Comparison of ENCODE assay signal across 14 cellular contexts in the genomic region with DNA sequence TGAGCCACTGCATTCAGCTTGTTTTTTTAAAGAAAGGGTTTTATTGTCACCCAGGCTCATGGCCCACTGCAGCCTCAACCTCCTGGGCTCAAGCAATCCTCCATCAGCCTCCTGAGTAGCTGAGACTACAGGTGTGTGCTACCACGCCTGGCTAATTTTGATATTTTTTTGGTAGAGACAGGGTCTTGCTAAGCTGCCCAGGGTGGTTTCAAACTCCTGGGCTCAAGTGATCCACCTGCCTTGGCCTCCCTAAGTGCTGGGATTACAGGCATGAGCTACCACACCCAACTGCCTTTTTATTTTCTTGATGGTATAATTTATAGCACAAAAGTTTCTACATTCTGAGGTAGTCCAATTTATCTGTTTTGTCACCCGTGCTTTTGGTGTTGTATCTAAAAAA. TPM values are rescaled to one million over a fixed set of nuclear protein-coding genes. Genes with fewer than 3 reads are reported as not detected.
A peak's percentile ranks its signal among the peaks of the same experiment; 100 is the strongest.
DNase-seq lines count a peak whose midpoint lies in the region; ATAC-seq and TF ChIP-seq lines count a peak whose summit lies in the region.
"Had no signal": no experiment of that assay in that cellular context is flagged by ENCODE, and none has a peak within 500 bp of the region (broad histone marks: within the 10 kb centered on the region; RNA-seq: fewer than 3 reads in every experiment).

No MANE protein-coding gene starts in this region.

- H3K36me3 Mint-ChIP-seq in Caco-2 (ENCODE audit: insufficient read depth, unreplicated experiment), result no peaks in the 10 kb centered on the region
- peaks cover 3% of the 10 kb centered on the region for H3K36me3 Mint-ChIP-seq in progenitor cell of endocrine pancreas (ENCODE audit: insufficient read depth)
- H3K36me3 Mint-ChIP-seq: CD4-positive, CD25-positive, alpha-beta regulatory T cell had no signal

- H3K4me3 Mint-ChIP-seq in Caco-2 (ENCODE audit: unreplicated experiment), result no peak overlapping the region
- no peak overlapping the region for H3K4me3 Mint-ChIP-seq in progenitor cell of endocrine pancreas (ENCODE audit: low read depth)
- H3K4me3 Mint-ChIP-seq: CD4-positive, CD25-positive, alpha-beta regulatory T cell had no signal

- BruUV-seq in Caco-2 (replicated peaks; lab: Mats Ljungman, UMichigan) (TSS peak; percentile 97), Panc1 (replicated peaks; lab: Mats Ljungman, UMichigan) (no TSS peak)

- intact Hi-C loops in Caco-2 (cut with micrococcal nuclease; ENCODE audit: unreplicated experiment) (loop anchor here (1.0 to 2.0 kb wide), 3 partner anchors 15 to 79 kb away; no protein-coding TSS in a partner anchor), Panc1 (cut with micrococcal nuclease; ENCODE audit: unreplicated experiment) (no loop called here), left colon (cut with DNase I, micrococcal nuclease) (no loop called here)

- CTCF ChIA-PET in Caco-2 (lab: Charles Lee) (interaction anchor here (1.1 to 1.8 kb wide), 2 partner anchors 15 to 80 kb away, joined by 3 to 6 read pairs; no protein-coding TSS in a partner anchor), Panc1 (lab: Charles Lee) (no interaction called here)

- H3K9me3 Mint-ChIP-seq in Caco-2 (ENCODE audit: unreplicated experiment), result no peaks in the 10 kb centered on the region
- peaks cover 3% of the 10 kb centered on the region for H3K9me3 Mint-ChIP-seq in progenitor cell of endocrine pancreas (ENCODE audit: low read depth)
- H3K9me3 Mint-ChIP-seq: CD4-positive, CD25-positive, alpha-beta regulatory T cell had no signal

- no peak overlapping the region for H3K4me3 ChIP-seq in Caco-2 (ENCODE audit: low read depth, low read length)
- no peak overlapping the region for H3K4me3 ChIP-seq in Panc1 (ENCODE audit: low read depth in 2 of 2, low read length in 2 of 2)

- TF ChIP-seq CTCF in Caco-2 (IDR thresholded peaks at IDR 0.05; ENCODE audit: insufficient read depth in 1 of 2, low read depth in 1 of 2, low read length in 1 of 2, severe bottlenecking in 1 of 2, unreplicated experiment in 1 of 2), result no peak
- TF ChIP-seq CTCF in Panc1 (IDR thresholded peaks at IDR 0.05), result no peak
- no peak for TF ChIP-seq CTCF in progenitor cell of endocrine pancreas (IDR thresholded peaks at IDR 0.05; ENCODE audit: unreplicated experiment)

- H3K9me3 ChIP-seq in Caco-2 (no peaks in the 10 kb centered on the region), Panc1 (ENCODE audit: control insufficient read depth, insufficient read depth, low read depth, low read length) (no peaks in the 10 kb centered on the region)

- H3K27ac ChIP-seq in Panc1 (ENCODE audit: low read length), result peak overlapping the region; percentile 65
- H3K27ac ChIP-seq: KMS-11 had no signal

- H3K27me3 ChIP-seq in Caco-2 (replicated peaks; ENCODE audit: control insufficient read depth, insufficient read depth, low read length) (no peaks in the 10 kb centered on the region), Panc1 (ENCODE audit: control insufficient read depth, insufficient read depth, low read length) (no peaks in the 10 kb centered on the region)

- POLR2A ChIA-PET in Caco-2 (lab: Charles Lee) (no interaction called here), Panc1 (lab: Charles Lee) (no interaction called here)

- in situ Hi-C loops in Panc1 (cut with HindIII; ENCODE audit: low pct_unique_long_range_greater_than_20kb, low sequenced_read_pairs), result no loop called here

- peaks cover 16% of the 10 kb centered on the region for H3K4me1 ChIP-seq in Caco-2
- H3K4me1 ChIP-seq in Panc1 (ENCODE audit: control insufficient read depth, insufficient read depth, low read length), result peaks cover 3% of the 10 kb centered on the region; the same call in 1 of the 2 replicates

- ATAC-seq in Panc1 (no peak), left colon (peak; percentile 50), GM19023 (IDR thresholded peaks at IDR 0.05; ENCODE audit: unreplicated experiment) (no peak)

- H3K27me3 Mint-ChIP-seq in Caco-2 (ENCODE audit: insufficient read depth, unreplicated experiment) (no peaks in the 10 kb centered on the region), progenitor cell of endocrine pancreas (no peaks in the 10 kb centered on the region)
- H3K27me3 Mint-ChIP-seq: CD4-positive, CD25-positive, alpha-beta regulatory T cell had no signal

- DNase-seq in Caco-2 (no peak), Panc1 (ENCODE audit: low read depth, low spot score) (no peak), left colon (no peak), progenitor cell of endocrine pancreas (ENCODE audit: low spot score, unreplicated experiment) (no peak), retina (no peak), NCI-H345 (lab: John Stamatoyannopoulos, UW) (no peak), NCI-H1930 (lab: John Stamatoyannopoulos, UW) (no peak)
- DNase-seq: CD4-positive, CD25-positive, alpha-beta regulatory T cell; DMS79 treated with DMSO at 0.1 percent for 48 hours; NCI-H1694; NCI-H446; NCI-H82 had no signal

- H3K36me3 ChIP-seq in Caco-2 (ENCODE audit: control insufficient read depth, insufficient read depth, low read length) (no peaks in the 10 kb centered on the region), Panc1 (ENCODE audit: control insufficient read depth, insufficient read depth, low read length) (no peaks in the 10 kb centered on the region)

- H3K27ac Mint-ChIP-seq in Caco-2 (ENCODE audit: unreplicated experiment) (peak overlapping the region; percentile 75), progenitor cell of endocrine pancreas (peak overlapping the region; percentile 98)
- H3K27ac Mint-ChIP-seq: CD4-positive, CD25-positive, alpha-beta regulatory T cell had no signal

- H3K4me1 Mint-ChIP-seq in Caco-2 (ENCODE audit: low read depth, unreplicated experiment) (peaks cover 16% of the 10 kb centered on the region), progenitor cell of endocrine pancreas (ENCODE audit: low read depth) (peaks cover 15% of the 10 kb centered on the region)
- H3K4me1 Mint-ChIP-seq: CD4-positive, CD25-positive, alpha-beta regulatory T cell had no signal

RNA-seq across cellular contexts. Expression of a gene that starts 38.9 kb away (rescaled TPM):
- total RNA-seq in Caco-2 (2022), result 151 and 155 TPM in 2 replicates
- total RNA-seq in Panc1 (2021; ENCODE audit: unreplicated experiment), result 173 TPM
- polyA plus RNA-seq in Panc1 (2012; ENCODE audit: insufficient read length), result 215 TPM
- total RNA-seq in left colon, result 100 to 1,000 TPM; 499 to 508 TPM
- 193 and 242 TPM in 2 replicates for total RNA-seq in progenitor cell of endocrine pancreas
